In the genomic region with DNA sequence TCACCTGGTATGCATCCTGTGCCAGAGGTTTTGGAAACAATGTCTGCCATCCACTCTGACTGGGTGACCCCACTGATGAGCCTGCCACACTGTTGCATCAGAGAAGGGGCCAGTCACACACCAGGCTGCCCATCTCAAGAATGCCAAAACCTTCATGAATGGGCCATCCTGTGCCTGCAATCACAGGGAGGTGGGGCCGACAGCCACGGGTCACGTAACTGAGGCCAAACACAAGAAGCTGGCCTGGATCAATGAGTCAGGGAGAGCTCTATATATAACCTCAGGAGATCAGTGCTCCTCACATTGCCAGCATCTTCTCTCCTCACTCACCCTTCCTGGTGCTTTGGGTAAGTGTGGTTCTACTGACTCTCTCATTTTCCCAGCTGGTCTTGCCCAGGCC, we compare ENCODE assay signal across 2 cellular contexts.
TF ChIP-seq lines count a peak whose summit lies in the region.

A gene with protein sequence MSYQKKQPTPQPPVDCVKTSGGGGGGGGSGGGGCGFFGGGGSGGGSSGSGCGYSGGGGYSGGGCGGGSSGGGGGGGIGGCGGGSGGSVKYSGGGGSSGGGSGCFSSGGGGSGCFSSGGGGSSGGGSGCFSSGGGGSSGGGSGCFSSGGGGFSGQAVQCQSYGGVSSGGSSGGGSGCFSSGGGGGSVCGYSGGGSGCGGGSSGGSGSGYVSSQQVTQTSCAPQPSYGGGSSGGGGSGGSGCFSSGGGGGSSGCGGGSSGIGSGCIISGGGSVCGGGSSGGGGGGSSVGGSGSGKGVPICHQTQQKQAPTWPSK (plus strand): TSS at position 301 of the 400 bp plus-strand sequence. CDS start 1,263 bp downstream, outside the sequence.

TF ChIP-seq in GM23338, 12 proteins besides CTCF, POLR2A, EP300 and RAD21:
- TF ChIP-seq ZNF114 (CRISPR knock-in tag; IDR thresholded peaks at IDR 0.05) (no peak), EZH2 (IDR thresholded peaks at IDR 0.05; ENCODE audit: low read depth, unreplicated experiment) (no peak)

TF ChIP-seq in GM12878, 131 proteins besides CTCF, POLR2A, EP300 and RAD21:
- TF ChIP-seq TCF12 (IDR thresholded peaks at IDR 0.05; ENCODE audit: low read depth, low read length) (no peak), BMI1 (IDR thresholded peaks at IDR 0.05; ENCODE audit: borderline replicate concordance) (no peak), NR2C1 (IDR thresholded peaks at IDR 0.05) (no peak), DPF2 (IDR thresholded peaks at IDR 0.05) (no peak), ZNF622 (IDR thresholded peaks at IDR 0.05) (no peak), MTA3 (IDR thresholded peaks at IDR 0.05; ENCODE audit: borderline replicate concordance, low read length) (no peak), MEF2A (IDR thresholded peaks at IDR 0.05; ENCODE audit: insufficient read depth, low read depth, low read length) (no peak), CBX5 (IDR thresholded peaks at IDR 0.05; ENCODE audit: low read depth) (no peak), HDAC2 (IDR thresholded peaks at IDR 0.05) (no peak), ETV6 (conservative IDR thresholded peaks at IDR 0.05 in 1 of 2, IDR thresholded peaks at IDR 0.05 in 1 of 2; ENCODE audit: borderline replicate concordance in 1 of 2, low read depth in 1 of 2) (no peak), TCF7 (IDR thresholded peaks at IDR 0.05; ENCODE audit: borderline replicate concordance) (no peak), SUPT20H (IDR thresholded peaks at IDR 0.05; ENCODE audit: borderline replicate concordance, control insufficient read depth, low read depth, low read length) (no peak), ATF7 (IDR thresholded peaks at IDR 0.05; ENCODE audit: low read depth) (no peak), KDM1A (IDR thresholded peaks at IDR 0.05; ENCODE audit: borderline replicate concordance) (no peak), NFXL1 (IDR thresholded peaks at IDR 0.05; ENCODE audit: borderline replicate concordance) (no peak), MTA2 (IDR thresholded peaks at IDR 0.05; ENCODE audit: low read depth) (no peak)
- TF ChIP-seq, protein P1, sequence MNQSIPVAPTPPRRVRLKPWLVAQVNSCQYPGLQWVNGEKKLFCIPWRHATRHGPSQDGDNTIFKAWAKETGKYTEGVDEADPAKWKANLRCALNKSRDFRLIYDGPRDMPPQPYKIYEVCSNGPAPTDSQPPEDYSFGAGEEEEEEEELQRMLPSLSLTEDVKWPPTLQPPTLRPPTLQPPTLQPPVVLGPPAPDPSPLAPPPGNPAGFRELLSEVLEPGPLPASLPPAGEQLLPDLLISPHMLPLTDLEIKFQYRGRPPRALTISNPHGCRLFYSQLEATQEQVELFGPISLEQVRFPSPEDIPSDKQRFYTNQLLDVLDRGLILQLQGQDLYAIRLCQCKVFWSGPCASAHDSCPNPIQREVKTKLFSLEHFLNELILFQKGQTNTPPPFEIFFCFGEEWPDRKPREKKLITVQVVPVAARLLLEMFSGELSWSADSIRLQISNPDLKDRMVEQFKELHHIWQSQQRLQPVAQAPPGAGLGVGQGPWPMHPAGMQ (IDR thresholded peaks at IDR 0.05; ENCODE audit: borderline replicate concordance): no peak
- TF ChIP-seq, protein P2, sequence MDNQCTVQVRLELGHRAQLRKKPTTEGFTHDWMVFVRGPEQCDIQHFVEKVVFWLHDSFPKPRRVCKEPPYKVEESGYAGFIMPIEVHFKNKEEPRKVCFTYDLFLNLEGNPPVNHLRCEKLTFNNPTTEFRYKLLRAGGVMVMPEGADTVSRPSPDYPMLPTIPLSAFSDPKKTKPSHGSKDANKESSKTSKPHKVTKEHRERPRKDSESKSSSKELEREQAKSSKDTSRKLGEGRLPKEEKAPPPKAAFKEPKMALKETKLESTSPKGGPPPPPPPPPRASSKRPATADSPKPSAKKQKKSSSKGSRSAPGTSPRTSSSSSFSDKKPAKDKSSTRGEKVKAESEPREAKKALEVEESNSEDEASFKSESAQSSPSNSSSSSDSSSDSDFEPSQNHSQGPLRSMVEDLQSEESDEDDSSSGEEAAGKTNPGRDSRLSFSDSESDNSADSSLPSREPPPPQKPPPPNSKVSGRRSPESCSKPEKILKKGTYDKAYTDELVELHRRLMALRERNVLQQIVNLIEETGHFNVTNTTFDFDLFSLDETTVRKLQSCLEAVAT (IDR thresholded peaks at IDR 0.05): no peak
- TF ChIP-seq, protein P3, sequence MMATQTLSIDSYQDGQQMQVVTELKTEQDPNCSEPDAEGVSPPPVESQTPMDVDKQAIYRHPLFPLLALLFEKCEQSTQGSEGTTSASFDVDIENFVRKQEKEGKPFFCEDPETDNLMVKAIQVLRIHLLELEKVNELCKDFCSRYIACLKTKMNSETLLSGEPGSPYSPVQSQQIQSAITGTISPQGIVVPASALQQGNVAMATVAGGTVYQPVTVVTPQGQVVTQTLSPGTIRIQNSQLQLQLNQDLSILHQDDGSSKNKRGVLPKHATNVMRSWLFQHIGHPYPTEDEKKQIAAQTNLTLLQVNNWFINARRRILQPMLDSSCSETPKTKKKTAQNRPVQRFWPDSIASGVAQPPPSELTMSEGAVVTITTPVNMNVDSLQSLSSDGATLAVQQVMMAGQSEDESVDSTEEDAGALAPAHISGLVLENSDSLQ (IDR thresholded peaks at IDR 0.05): no peak
TF ChIP-seq in GM12878: peak in this region for 0.
